ENCODE assay signal across 13 cellular contexts in genomic region chr4:4333265-4333706, GRCh38. TPM values are rescaled to one million over a fixed set of nuclear protein-coding genes. Genes with fewer than 3 reads are reported as not detected.
DNase-seq lines count a peak whose midpoint lies in the region; ATAC-seq, FAIRE-seq and TF ChIP-seq lines count a peak whose summit lies in the region.
"Had no signal": no experiment of that assay in that cellular context is flagged by ENCODE, and none has a peak within 500 bp of the region (broad histone marks: within the 10 kb centered on the region; RNA-seq: fewer than 3 reads in every experiment).

No MANE protein-coding gene starts in this region.

- FAIRE-seq in D721Med (lab: Jason Lieb, UNC) = no peak
- FAIRE-seq: islet of Langerhans had no signal

- no peaks in the 10 kb centered on the region for H3K4me1 ChIP-seq in left lung

- ATAC-seq in left lung (peak; percentile 22), HG02610 (IDR thresholded peaks at IDR 0.05; ENCODE audit: unreplicated experiment) (no peak), HG03571 (IDR thresholded peaks at IDR 0.05; ENCODE audit: unreplicated experiment) (no peak)
- ATAC-seq: activated CD8-positive, alpha-beta memory T cell treated with anti-CD3 and anti-CD28 coated beads, Interleukin-2, amount 10 ng/mL, durations not matched to agents 7 days and 5 days had no signal

- H3K36me3 ChIP-seq in brain microvascular endothelial cell (replicated peaks) (no peaks in the 10 kb centered on the region), left lung (no peaks in the 10 kb centered on the region)

- TF ChIP-seq CTCF in AG09309 (IDR thresholded peaks at IDR 0.05; ENCODE audit: control insufficient read depth, insufficient read depth, low read depth, low read length, missing control alignments) (peak; percentile 6), brain microvascular endothelial cell (IDR thresholded peaks at IDR 0.05; ENCODE audit: low read depth, low read length, missing control alignments) (no peak), left lung (IDR thresholded peaks at IDR 0.05) (no peak), D721Med (IDR thresholded peaks at IDR 0.05; ENCODE audit: insufficient read depth, missing control alignments) (no peak)

- no peaks in the 10 kb centered on the region for H3K27me3 ChIP-seq in brain microvascular endothelial cell (replicated peaks)
- peaks cover 0 to 3% of the 10 kb centered on the region in 2 donors for H3K27me3 ChIP-seq in left lung

- in situ Hi-C loops in brain microvascular endothelial cell (cut with HindIII; ENCODE audit: low pct_ligation_motif_present, low sequenced_read_pairs) = no loop called here

- H3K4me3 ChIP-seq in AG09309 (ENCODE audit: control insufficient read depth, low read depth, low read length) (no peak overlapping the region), brain microvascular endothelial cell (ENCODE audit: low read depth, low read length) (no peak overlapping the region), left lung (no peak overlapping the region)
- H3K4me3 ChIP-seq: coronary artery had no signal

- DNase-seq in AG09309 (ENCODE audit: low read depth) (peak; percentile 66), LoVo (ENCODE audit: low spot score) (peak; percentile 45), brain microvascular endothelial cell (peak; percentile 75), left lung (peak in 1 of 2 donors; percentile 42), D721Med (ENCODE audit: insufficient read length, low spot score) (no peak)
- DNase-seq in activated CD4-positive, alpha-beta memory T cell treated with anti-CD3 and anti-CD28 coated beads for 36 hours = no peak
- DNase-seq: activated CD8-positive, alpha-beta memory T cell treated with anti-CD3 and anti-CD28 coated beads, Interleukin-2, amount 10 ng/mL, durations not matched to agents 7 days and 5 days; COR-L47; NCI-H1048 had no signal

- no peak overlapping the region for H3K4me3 Mint-ChIP-seq in activated CD4-positive, alpha-beta memory T cell treated with anti-CD3 and anti-CD28 coated beads for 36 hours
- H3K4me3 Mint-ChIP-seq: activated CD8-positive, alpha-beta memory T cell treated with anti-CD3 and anti-CD28 coated beads, Interleukin-2, amount 10 ng/mL, durations not matched to agents 7 days and 5 days had no signal

- CTCF ChIA-PET in activated CD4-positive, alpha-beta memory T cell treated with anti-CD3 and anti-CD28 coated beads for 36 hours (lab: Charles Lee) = interaction anchor here (0.5 to 4.1 kb wide), 3 partner anchors 74 to 82 kb away, joined by 3 to 26 read pairs (median 9); no protein-coding TSS in a partner anchor

- H3K9me3 ChIP-seq in left lung = no peaks in the 10 kb centered on the region

- no peaks in the 10 kb centered on the region for H3K9me3 Mint-ChIP-seq in activated CD4-positive, alpha-beta memory T cell treated with anti-CD3 and anti-CD28 coated beads for 36 hours

- POLR2A ChIA-PET in activated CD4-positive, alpha-beta memory T cell treated with anti-CD3 and anti-CD28 coated beads for 36 hours (lab: Charles Lee) = no interaction called here

- no peaks in the 10 kb centered on the region for H3K36me3 Mint-ChIP-seq in activated CD4-positive, alpha-beta memory T cell treated with anti-CD3 and anti-CD28 coated beads for 36 hours
- H3K36me3 Mint-ChIP-seq: activated CD8-positive, alpha-beta memory T cell treated with anti-CD3 and anti-CD28 coated beads, Interleukin-2, amount 10 ng/mL, durations not matched to agents 7 days and 5 days had no signal

- H3K27ac Mint-ChIP-seq in activated CD4-positive, alpha-beta memory T cell treated with anti-CD3 and anti-CD28 coated beads for 36 hours = no peak overlapping the region
- H3K27ac Mint-ChIP-seq: activated CD8-positive, alpha-beta memory T cell treated with anti-CD3 and anti-CD28 coated beads, Interleukin-2, amount 10 ng/mL, durations not matched to agents 7 days and 5 days had no signal

- H3K27ac ChIP-seq in brain microvascular endothelial cell (no peak overlapping the region), left lung (no peak overlapping the region)
- H3K27ac ChIP-seq: coronary artery had no signal

- peaks cover 4% of the 10 kb centered on the region for H3K4me1 Mint-ChIP-seq in activated CD4-positive, alpha-beta memory T cell treated with anti-CD3 and anti-CD28 coated beads for 36 hours (ENCODE audit: low read depth)

- intact Hi-C loops in left lung (cut with DNase I) = loop anchor here in 1 of 2 donors (5.0 kb wide), 1 partner anchor 81 kb away; no protein-coding TSS in a partner anchor
- intact Hi-C loops in activated CD4-positive, alpha-beta memory T cell treated with anti-CD3 and anti-CD28 coated beads for 36 hours (cut with micrococcal nuclease) = no loop called here

- no peaks in the 10 kb centered on the region for H3K27me3 Mint-ChIP-seq in activated CD4-positive, alpha-beta memory T cell treated with anti-CD3 and anti-CD28 coated beads for 36 hours
- H3K27me3 Mint-ChIP-seq: activated CD8-positive, alpha-beta memory T cell treated with anti-CD3 and anti-CD28 coated beads, Interleukin-2, amount 10 ng/mL, durations not matched to agents 7 days and 5 days had no signal

RNA-seq across cellular contexts. Expression of gene ZBTB49, which starts 43.2 kb away (rescaled TPM):
- 1 to 10 TPM; 4.8 to 5.3 TPM for total RNA-seq in left lung
- total RNA-seq in activated CD4-positive, alpha-beta memory T cell treated with anti-CD3 and anti-CD28 coated beads for 36 hours = 1 to 10 TPM; 4.3 to 4.6 TPM

RNA-seq across cellular contexts. Expression of gene LYAR, which starts 43.3 kb away (rescaled TPM):
- 10 to 100 TPM in 1 of 2 donors, 1 to 10 TPM in 1; 9.7 to 20.4 TPM for total RNA-seq in left lung
- 10 to 100 TPM; 49.7 to 54.0 TPM for total RNA-seq in activated CD4-positive, alpha-beta memory T cell treated with anti-CD3 and anti-CD28 coated beads for 36 hours

RNA-seq across cellular contexts. Expression of gene NSG1, which starts 53.6 kb away (rescaled TPM):
- 1 to 10 TPM in 1 of 2 donors, under 1 TPM in 1; 0.86 to 5.5 TPM for total RNA-seq in left lung
- total RNA-seq in activated CD4-positive, alpha-beta memory T cell treated with anti-CD3 and anti-CD28 coated beads for 36 hours = 10 to 100 TPM in 1 of 2 experiments, 1 to 10 TPM in 1; 9.1 to 11.4 TPM

Comparison
In these comparisons a context has a peak if more than half of its experiments do, and no peak if none do; other contexts are left out.
1. DNase-seq: peak in AG09309 (single experiment), LoVo (single experiment) and brain microvascular endothelial cell (single experiment); none in D721Med (single experiment) and activated CD4-positive, alpha-beta memory T cell treated with anti-CD3 and anti-CD28 coated beads for 36 hours (single experiment).